ENCODE assay signal across 21 cellular contexts in genomic region chr7:45971661-45972175, GRCh38. TPM values are rescaled to one million over a fixed set of nuclear protein-coding genes. Genes with fewer than 3 reads are reported as not detected.
A peak's percentile ranks its signal among the peaks of the same experiment; 100 is the strongest.
DNase-seq lines count a peak whose midpoint lies in the region; ATAC-seq and TF ChIP-seq lines count a peak whose summit lies in the region.
"Had no signal": no experiment of that assay in that cellular context is flagged by ENCODE, and none has a peak within 500 bp of the region (broad histone marks: within the 10 kb centered on the region; RNA-seq: fewer than 3 reads in every experiment).

No MANE protein-coding gene starts in this region.

- H2BK120ac ChIP-seq in mesenchymal stem cell (ENCODE audit: low read depth, low read length) = no peak overlapping the region

- H3K4me2 ChIP-seq in mesenchymal stem cell (ENCODE audit: low read length, poor library complexity, severe bottlenecking) = no peak overlapping the region
- H3K4me2 ChIP-seq: BLaER1 treated with 17β-estradiol and CSF1 and Interleukin-3, amounts not matched to agents 10 nM and 100 nM; GM23338; PC-9 had no signal

- intact Hi-C loops in left ventricle myocardium inferior (cut with micrococcal nuclease) = no loop called here
- intact Hi-C loops in activated CD8-positive, alpha-beta T cell treated with anti-CD3 and anti-CD28 coated beads for 36 hours (cut with micrococcal nuclease) = no loop called here
- intact Hi-C loops in activated T-helper 1 cell treated with anti-CD3 and anti-CD28 coated beads, Interleukin-12 subunit alpha, Interleukin-12 subunit beta, Interleukin-2, Interleukin-4 antibody, amounts not matched to agents 30 ng/mL and 10 ng/mL and 1 ng/mL, durations not matched to agents 14 hours and 24 hours and 36 hours (cut with micrococcal nuclease) = no loop called here

- no peak overlapping the region for H3K18ac ChIP-seq in mesenchymal stem cell (ENCODE audit: low read depth in 1 of 2, low read length in 2 of 2)

- H3K4ac ChIP-seq in mesenchymal stem cell (ENCODE audit: low read depth in 1 of 2, low read length in 2 of 2) = no peak overlapping the region

- H3K9ac ChIP-seq in mesenchymal stem cell (ENCODE audit: low read length) = no peak overlapping the region
- H3K9ac ChIP-seq: BLaER1 treated with 17β-estradiol and CSF1 and Interleukin-3, amounts not matched to agents 10 nM and 100 nM had no signal

- DNase-seq in H7 (peak; percentile 19), chondrocyte (ENCODE audit: low spot score) (no peak), mesenchymal stem cell (no peak), thoracic aorta (ENCODE audit: low spot score) (no peak), left ventricle myocardium inferior (no peak)
- no peak for DNase-seq in activated CD8-positive, alpha-beta T cell treated with anti-CD3 and anti-CD28 coated beads for 36 hours
- no peak for DNase-seq in activated T-helper 1 cell treated with anti-CD3 and anti-CD28 coated beads, Interleukin-12 subunit alpha, Interleukin-12 subunit beta, Interleukin-2, Interleukin-4 antibody, amounts not matched to agents 30 ng/mL and 10 ng/mL and 1 ng/mL, durations not matched to agents 14 hours and 24 hours and 36 hours (ENCODE audit: low spot score)
- DNase-seq: AML-193; CD4-positive, alpha-beta T cell; HCEC 1CT; NCI-H1048; NCI-H1417; NCI-H1694; NCI-H2029 treated with DMSO at 0.1 percent for 48 hours; NCI-H446 treated with DMSO at 0.1 percent for 48 hours; NCI-H526; SJCRH30 had no signal

- H3K4me3 ChIP-seq in H7 (ENCODE audit: insufficient read depth, low read depth, low read length) = no peak overlapping the region
- no peak overlapping the region for H3K4me3 ChIP-seq in mesenchymal stem cell (ENCODE audit: insufficient read depth in 1 of 2, low read depth in 1 of 2, low read length in 2 of 2)
- no peak overlapping the region for H3K4me3 ChIP-seq in thoracic aorta
- H3K4me3 ChIP-seq in left ventricle myocardium inferior = no peak overlapping the region
- H3K4me3 ChIP-seq: BLaER1 treated with 17β-estradiol and CSF1 and Interleukin-3, amounts not matched to agents 10 nM and 100 nM; GM23338; PC-9; SJCRH30 had no signal

- H3K36me3 ChIP-seq in H7 (replicated peaks; ENCODE audit: control insufficient read depth, insufficient read depth, low read length) (no peaks in the 10 kb centered on the region), mesenchymal stem cell (ENCODE audit: control insufficient read depth in 1 of 2, insufficient read depth in 2 of 2, low read depth in 1 of 2, low read length in 2 of 2) (no peaks in the 10 kb centered on the region), thoracic aorta (no peaks in the 10 kb centered on the region), left ventricle myocardium inferior (no peaks in the 10 kb centered on the region)
- H3K36me3 ChIP-seq: BLaER1 treated with 17β-estradiol and CSF1 and Interleukin-3, amounts not matched to agents 10 nM and 100 nM; SJCRH30 had no signal

- no peaks in the 10 kb centered on the region for H3K9me3 Mint-ChIP-seq in chondrocyte (ENCODE audit: low read depth)
- H3K9me3 Mint-ChIP-seq in activated CD8-positive, alpha-beta T cell treated with anti-CD3 and anti-CD28 coated beads for 36 hours = no peaks in the 10 kb centered on the region
- H3K9me3 Mint-ChIP-seq in activated T-helper 1 cell treated with anti-CD3 and anti-CD28 coated beads, Interleukin-12 subunit alpha, Interleukin-12 subunit beta, Interleukin-2, Interleukin-4 antibody, amounts not matched to agents 30 ng/mL and 10 ng/mL and 1 ng/mL, durations not matched to agents 14 hours and 24 hours and 36 hours = no peaks in the 10 kb centered on the region
- H3K9me3 Mint-ChIP-seq: CD4-positive, alpha-beta T cell had no signal

- H3K4me1 ChIP-seq in mesenchymal stem cell (ENCODE audit: control insufficient read depth, insufficient read depth, low read depth, low read length) (peaks cover 3% of the 10 kb centered on the region), thoracic aorta (ENCODE audit: control insufficient read depth in 1 of 2, low read depth in 2 of 2) (peaks cover 9 to 28% of the 10 kb centered on the region in 2 donors), left ventricle myocardium inferior (peaks cover 10% of the 10 kb centered on the region)

- H4K91ac ChIP-seq in mesenchymal stem cell (ENCODE audit: low read length) = peak overlapping the region; percentile 43

- H3K36me3 Mint-ChIP-seq in chondrocyte (ENCODE audit: low read depth) = no peaks in the 10 kb centered on the region
- H3K36me3 Mint-ChIP-seq in activated CD8-positive, alpha-beta T cell treated with anti-CD3 and anti-CD28 coated beads for 36 hours (ENCODE audit: low read depth) = no peaks in the 10 kb centered on the region
- no peaks in the 10 kb centered on the region for H3K36me3 Mint-ChIP-seq in activated T-helper 1 cell treated with anti-CD3 and anti-CD28 coated beads, Interleukin-12 subunit alpha, Interleukin-12 subunit beta, Interleukin-2, Interleukin-4 antibody, amounts not matched to agents 30 ng/mL and 10 ng/mL and 1 ng/mL, durations not matched to agents 14 hours and 24 hours and 36 hours (ENCODE audit: low read depth)

- H2BK15ac ChIP-seq in mesenchymal stem cell (ENCODE audit: low read depth, poor library complexity, severe bottlenecking) = no peak overlapping the region

- TF ChIP-seq CTCF in chondrocyte (IDR thresholded peaks at IDR 0.05) (no peak), thoracic aorta (IDR thresholded peaks at IDR 0.05) (no peak), left ventricle myocardium inferior (IDR thresholded peaks at IDR 0.05; ENCODE audit: borderline replicate concordance) (no peak)
- TF ChIP-seq CTCF in activated CD8-positive, alpha-beta T cell treated with anti-CD3 and anti-CD28 coated beads for 36 hours (IDR thresholded peaks at IDR 0.05) = no peak

- no peak overlapping the region for H2AK5ac ChIP-seq in mesenchymal stem cell (ENCODE audit: low read length, severe bottlenecking)

- H3K23ac ChIP-seq in mesenchymal stem cell (ENCODE audit: low read length in 2 of 2) = no peak overlapping the region

- H3K27me3 Mint-ChIP-seq in chondrocyte (ENCODE audit: low read depth) = no peaks in the 10 kb centered on the region
- no peaks in the 10 kb centered on the region for H3K27me3 Mint-ChIP-seq in activated CD8-positive, alpha-beta T cell treated with anti-CD3 and anti-CD28 coated beads for 36 hours
- H3K27me3 Mint-ChIP-seq in activated T-helper 1 cell treated with anti-CD3 and anti-CD28 coated beads, Interleukin-12 subunit alpha, Interleukin-12 subunit beta, Interleukin-2, Interleukin-4 antibody, amounts not matched to agents 30 ng/mL and 10 ng/mL and 1 ng/mL, durations not matched to agents 14 hours and 24 hours and 36 hours (ENCODE audit: insufficient read depth) = peaks cover 2% of the 10 kb centered on the region
- H3K27me3 Mint-ChIP-seq: CD4-positive, alpha-beta T cell had no signal

- H3K27ac ChIP-seq in mesenchymal stem cell (ENCODE audit: low read length, poor library complexity, severe bottlenecking) = no peak overlapping the region
- H3K27ac ChIP-seq in thoracic aorta = peak overlapping the region; percentile 60 to 75
- H3K27ac ChIP-seq in left ventricle myocardium inferior (replicated peaks) = no peak overlapping the region
- H3K27ac ChIP-seq: BLaER1 treated with 17β-estradiol and CSF1 and Interleukin-3, amounts not matched to agents 10 nM and 100 nM; PC-9; SJCRH30 had no signal

- 92% methylated on average over 5 of the region's 5 CpGs for WGBS in mesenchymal stem cell

- H3K79me1 ChIP-seq in mesenchymal stem cell (replicated peaks; ENCODE audit: low read length, poor library complexity, severe bottlenecking) = no peaks in the 10 kb centered on the region

- H4K8ac ChIP-seq in mesenchymal stem cell (ENCODE audit: low read length) = no peak overlapping the region

- H2BK12ac ChIP-seq in mesenchymal stem cell (ENCODE audit: low read length in 2 of 2) = peak overlapping the region in 1 of 2 experiments; percentile 34

- H3K27ac Mint-ChIP-seq in chondrocyte (ENCODE audit: unreplicated experiment) = peak overlapping the region; percentile 75
- no peak overlapping the region for H3K27ac Mint-ChIP-seq in activated CD8-positive, alpha-beta T cell treated with anti-CD3 and anti-CD28 coated beads for 36 hours
- no peak overlapping the region for H3K27ac Mint-ChIP-seq in activated T-helper 1 cell treated with anti-CD3 and anti-CD28 coated beads, Interleukin-12 subunit alpha, Interleukin-12 subunit beta, Interleukin-2, Interleukin-4 antibody, amounts not matched to agents 30 ng/mL and 10 ng/mL and 1 ng/mL, durations not matched to agents 14 hours and 24 hours and 36 hours
- H3K27ac Mint-ChIP-seq: CD4-positive, alpha-beta T cell; GM23338 had no signal

- H2AFZ ChIP-seq in mesenchymal stem cell (ENCODE audit: low read depth, low read length) = no peak overlapping the region
- H2AFZ ChIP-seq: GM23338, PC-9 had no signal

- no peak overlapping the region for H3K14ac ChIP-seq in mesenchymal stem cell (ENCODE audit: low read length in 2 of 2)

- POLR2A ChIA-PET in activated CD8-positive, alpha-beta T cell treated with anti-CD3 and anti-CD28 coated beads for 36 hours (lab: Charles Lee) = no interaction called here

- CTCF ChIA-PET in activated CD8-positive, alpha-beta T cell treated with anti-CD3 and anti-CD28 coated beads for 36 hours (lab: Charles Lee) = no interaction called here

- peaks cover 42% of the 10 kb centered on the region for H3K4me1 Mint-ChIP-seq in chondrocyte (ENCODE audit: low read depth)
- H3K4me1 Mint-ChIP-seq in activated CD8-positive, alpha-beta T cell treated with anti-CD3 and anti-CD28 coated beads for 36 hours (ENCODE audit: low read depth) = no peaks in the 10 kb centered on the region
- H3K4me1 Mint-ChIP-seq in activated T-helper 1 cell treated with anti-CD3 and anti-CD28 coated beads, Interleukin-12 subunit alpha, Interleukin-12 subunit beta, Interleukin-2, Interleukin-4 antibody, amounts not matched to agents 30 ng/mL and 10 ng/mL and 1 ng/mL, durations not matched to agents 14 hours and 24 hours and 36 hours (ENCODE audit: low read depth) = no peaks in the 10 kb centered on the region
- H3K4me1 Mint-ChIP-seq: GM23338 had no signal

- H3K9me3 ChIP-seq in mesenchymal stem cell (ENCODE audit: control insufficient read depth, low read length) (no peaks in the 10 kb centered on the region), thoracic aorta (no peaks in the 10 kb centered on the region), left ventricle myocardium inferior (replicated peaks) (no peaks in the 10 kb centered on the region)
- H3K9me3 ChIP-seq: BLaER1 treated with 17β-estradiol and CSF1 and Interleukin-3, amounts not matched to agents 10 nM and 100 nM; SJCRH30 had no signal

- no peak overlapping the region for H2BK5ac ChIP-seq in mesenchymal stem cell (ENCODE audit: low read depth, low read length, poor library complexity, severe bottlenecking)

- no peaks in the 10 kb centered on the region for H3K27me3 ChIP-seq in H7 (ENCODE audit: control insufficient read depth, insufficient read depth, low read length)
- peaks cover 0 to 14% of the 10 kb centered on the region in 2 experiments for H3K27me3 ChIP-seq in mesenchymal stem cell (ENCODE audit: control insufficient read depth in 1 of 2, insufficient read depth in 1 of 2, low read length in 2 of 2)
- H3K27me3 ChIP-seq in thoracic aorta (replicated peaks; ENCODE audit: insufficient read depth) = no peaks in the 10 kb centered on the region
- no peaks in the 10 kb centered on the region for H3K27me3 ChIP-seq in left ventricle myocardium inferior (ENCODE audit: low read depth)
- H3K27me3 ChIP-seq: BLaER1 treated with 17β-estradiol and CSF1 and Interleukin-3, amounts not matched to agents 10 nM and 100 nM; SJCRH30 had no signal

- no peak for ATAC-seq in thoracic aorta (ENCODE audit: insufficient number of reproducible peaks, low FRiP score, low read depth)
- no peak for ATAC-seq in activated CD8-positive, alpha-beta T cell treated with anti-CD3 and anti-CD28 coated beads for 36 hours
- ATAC-seq: GM23338, Right ventricle myocardium inferior had no signal

- no peak overlapping the region for H3K4me3 Mint-ChIP-seq in chondrocyte (ENCODE audit: unreplicated experiment)
- H3K4me3 Mint-ChIP-seq in activated CD8-positive, alpha-beta T cell treated with anti-CD3 and anti-CD28 coated beads for 36 hours = no peak overlapping the region
- H3K4me3 Mint-ChIP-seq in activated T-helper 1 cell treated with anti-CD3 and anti-CD28 coated beads, Interleukin-12 subunit alpha, Interleukin-12 subunit beta, Interleukin-2, Interleukin-4 antibody, amounts not matched to agents 30 ng/mL and 10 ng/mL and 1 ng/mL, durations not matched to agents 14 hours and 24 hours and 36 hours = no peak overlapping the region
- H3K4me3 Mint-ChIP-seq: CD4-positive, alpha-beta T cell; GM23338 had no signal

RNA-seq across cellular contexts. Expression of gene IGFBP3, which starts 50.6 kb away (rescaled TPM):
- 2.7 and 5.6 TPM in 2 replicates for total RNA-seq in H7 (2014; rRNA removed; shearing (Covaris generic))
- 1,747 to 1,749 TPM (median 1,748 TPM) in 3 replicates for total RNA-seq in chondrocyte
- polyA plus RNA-seq in mesenchymal stem cell (2013, experiment 1 of 2) = 947 TPM
- polyA plus RNA-seq in mesenchymal stem cell (2013, experiment 2 of 2) = 926 TPM
- 1,000 to 10,000 TPM in 1 of 2 donors, 100 to 1,000 TPM in 1; 884 to 1,323 TPM for total RNA-seq in thoracic aorta
- total RNA-seq in left ventricle myocardium inferior = 60.8 TPM
- total RNA-seq in activated CD8-positive, alpha-beta T cell treated with anti-CD3 and anti-CD28 coated beads for 36 hours = under 1 TPM in 1 of 2 experiments, not detected in 1; 0.25 TPM
- total RNA-seq in activated T-helper 1 cell treated with anti-CD3 and anti-CD28 coated beads, Interleukin-12 subunit alpha, Interleukin-12 subunit beta, Interleukin-2, Interleukin-4 antibody, amounts not matched to agents 30 ng/mL and 10 ng/mL and 1 ng/mL, durations not matched to agents 14 hours and 24 hours and 36 hours = 1.2 and 1.3 TPM in 2 replicates
- total RNA-seq: SJCRH30 had no signal

Comparison
In these comparisons a context has a peak if more than half of its experiments do, and no peak if none do; other contexts are left out.
1. H3K27ac ChIP-seq: peak in thoracic aorta (2 of 2); none in mesenchymal stem cell (single experiment) and left ventricle myocardium inferior (single experiment).